Comparison of ENCODE assay signal across 1 cellular context in the genomic region with DNA sequence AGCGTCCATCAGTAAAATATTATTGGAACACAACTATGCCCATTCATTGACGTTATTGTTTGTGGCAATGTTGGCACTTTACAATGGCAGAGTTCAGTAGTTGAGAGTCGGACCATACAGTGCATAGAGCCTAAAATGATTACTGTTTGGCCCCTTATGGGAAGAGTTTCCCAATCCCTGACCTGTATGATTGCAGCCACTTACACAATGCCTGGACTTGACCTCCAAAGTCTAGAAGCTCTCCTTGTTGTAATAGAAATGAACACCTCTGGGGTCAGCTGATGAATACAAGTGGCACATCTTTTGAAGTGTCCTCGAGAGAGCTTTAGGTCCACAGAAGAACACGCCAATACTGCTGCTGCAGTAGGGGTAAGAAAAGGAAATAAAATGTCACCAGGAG.
A peak's percentile ranks its signal among the peaks of the same experiment; 100 is the strongest.
TF ChIP-seq lines count a peak whose summit lies in the region.

No MANE protein-coding gene starts in this region.

TF ChIP-seq in HepG2, 621 proteins besides CTCF, POLR2A, EP300 and RAD21 (continued from another document):
- TF ChIP-seq, protein P1, sequence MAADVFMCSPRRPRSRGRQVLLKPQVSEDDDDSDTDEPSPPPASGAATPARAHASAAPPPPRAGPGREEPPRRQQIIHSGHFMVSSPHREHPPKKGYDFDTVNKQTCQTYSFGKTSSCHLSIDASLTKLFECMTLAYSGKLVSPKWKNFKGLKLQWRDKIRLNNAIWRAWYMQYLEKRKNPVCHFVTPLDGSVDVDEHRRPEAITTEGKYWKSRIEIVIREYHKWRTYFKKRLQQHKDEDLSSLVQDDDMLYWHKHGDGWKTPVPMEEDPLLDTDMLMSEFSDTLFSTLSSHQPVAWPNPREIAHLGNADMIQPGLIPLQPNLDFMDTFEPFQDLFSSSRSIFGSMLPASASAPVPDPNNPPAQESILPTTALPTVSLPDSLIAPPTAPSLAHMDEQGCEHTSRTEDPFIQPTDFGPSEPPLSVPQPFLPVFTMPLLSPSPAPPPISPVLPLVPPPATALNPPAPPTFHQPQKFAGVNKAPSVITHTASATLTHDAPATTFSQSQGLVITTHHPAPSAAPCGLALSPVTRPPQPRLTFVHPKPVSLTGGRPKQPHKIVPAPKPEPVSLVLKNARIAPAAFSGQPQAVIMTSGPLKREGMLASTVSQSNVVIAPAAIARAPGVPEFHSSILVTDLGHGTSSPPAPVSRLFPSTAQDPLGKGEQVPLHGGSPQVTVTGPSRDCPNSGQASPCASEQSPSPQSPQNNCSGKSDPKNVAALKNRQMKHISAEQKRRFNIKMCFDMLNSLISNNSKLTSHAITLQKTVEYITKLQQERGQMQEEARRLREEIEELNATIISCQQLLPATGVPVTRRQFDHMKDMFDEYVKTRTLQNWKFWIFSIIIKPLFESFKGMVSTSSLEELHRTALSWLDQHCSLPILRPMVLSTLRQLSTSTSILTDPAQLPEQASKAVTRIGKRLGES (CRISPR knock-in tag; IDR thresholded peaks at IDR 0.05; ENCODE audit: borderline replicate concordance) = no peak
- TF ChIP-seq, protein P2, sequence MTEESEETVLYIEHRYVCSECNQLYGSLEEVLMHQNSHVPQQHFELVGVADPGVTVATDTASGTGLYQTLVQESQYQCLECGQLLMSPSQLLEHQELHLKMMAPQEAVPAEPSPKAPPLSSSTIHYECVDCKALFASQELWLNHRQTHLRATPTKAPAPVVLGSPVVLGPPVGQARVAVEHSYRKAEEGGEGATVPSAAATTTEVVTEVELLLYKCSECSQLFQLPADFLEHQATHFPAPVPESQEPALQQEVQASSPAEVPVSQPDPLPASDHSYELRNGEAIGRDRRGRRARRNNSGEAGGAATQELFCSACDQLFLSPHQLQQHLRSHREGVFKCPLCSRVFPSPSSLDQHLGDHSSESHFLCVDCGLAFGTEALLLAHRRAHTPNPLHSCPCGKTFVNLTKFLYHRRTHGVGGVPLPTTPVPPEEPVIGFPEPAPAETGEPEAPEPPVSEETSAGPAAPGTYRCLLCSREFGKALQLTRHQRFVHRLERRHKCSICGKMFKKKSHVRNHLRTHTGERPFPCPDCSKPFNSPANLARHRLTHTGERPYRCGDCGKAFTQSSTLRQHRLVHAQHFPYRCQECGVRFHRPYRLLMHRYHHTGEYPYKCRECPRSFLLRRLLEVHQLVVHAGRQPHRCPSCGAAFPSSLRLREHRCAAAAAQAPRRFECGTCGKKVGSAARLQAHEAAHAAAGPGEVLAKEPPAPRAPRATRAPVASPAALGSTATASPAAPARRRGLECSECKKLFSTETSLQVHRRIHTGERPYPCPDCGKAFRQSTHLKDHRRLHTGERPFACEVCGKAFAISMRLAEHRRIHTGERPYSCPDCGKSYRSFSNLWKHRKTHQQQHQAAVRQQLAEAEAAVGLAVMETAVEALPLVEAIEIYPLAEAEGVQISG (CRISPR knock-in tag; IDR thresholded peaks at IDR 0.05) = no peak
- TF ChIP-seq ELF4 (CRISPR knock-in tag; IDR thresholded peaks at IDR 0.05; ENCODE audit: borderline replicate concordance) = no peak
- TF ChIP-seq ZFP36 (IDR thresholded peaks at IDR 0.05; ENCODE audit: borderline replicate concordance, low read depth, low read length, partially characterized antibody) = no peak
- TF ChIP-seq ZNF557 (CRISPR knock-in tag; IDR thresholded peaks at IDR 0.05) = no peak
- TF ChIP-seq NCOA5 (CRISPR knock-in tag; IDR thresholded peaks at IDR 0.05) = no peak
- no peak for TF ChIP-seq ZNF816 (CRISPR knock-in tag; IDR thresholded peaks at IDR 0.05; ENCODE audit: borderline replicate concordance)
- TF ChIP-seq, protein P3, sequence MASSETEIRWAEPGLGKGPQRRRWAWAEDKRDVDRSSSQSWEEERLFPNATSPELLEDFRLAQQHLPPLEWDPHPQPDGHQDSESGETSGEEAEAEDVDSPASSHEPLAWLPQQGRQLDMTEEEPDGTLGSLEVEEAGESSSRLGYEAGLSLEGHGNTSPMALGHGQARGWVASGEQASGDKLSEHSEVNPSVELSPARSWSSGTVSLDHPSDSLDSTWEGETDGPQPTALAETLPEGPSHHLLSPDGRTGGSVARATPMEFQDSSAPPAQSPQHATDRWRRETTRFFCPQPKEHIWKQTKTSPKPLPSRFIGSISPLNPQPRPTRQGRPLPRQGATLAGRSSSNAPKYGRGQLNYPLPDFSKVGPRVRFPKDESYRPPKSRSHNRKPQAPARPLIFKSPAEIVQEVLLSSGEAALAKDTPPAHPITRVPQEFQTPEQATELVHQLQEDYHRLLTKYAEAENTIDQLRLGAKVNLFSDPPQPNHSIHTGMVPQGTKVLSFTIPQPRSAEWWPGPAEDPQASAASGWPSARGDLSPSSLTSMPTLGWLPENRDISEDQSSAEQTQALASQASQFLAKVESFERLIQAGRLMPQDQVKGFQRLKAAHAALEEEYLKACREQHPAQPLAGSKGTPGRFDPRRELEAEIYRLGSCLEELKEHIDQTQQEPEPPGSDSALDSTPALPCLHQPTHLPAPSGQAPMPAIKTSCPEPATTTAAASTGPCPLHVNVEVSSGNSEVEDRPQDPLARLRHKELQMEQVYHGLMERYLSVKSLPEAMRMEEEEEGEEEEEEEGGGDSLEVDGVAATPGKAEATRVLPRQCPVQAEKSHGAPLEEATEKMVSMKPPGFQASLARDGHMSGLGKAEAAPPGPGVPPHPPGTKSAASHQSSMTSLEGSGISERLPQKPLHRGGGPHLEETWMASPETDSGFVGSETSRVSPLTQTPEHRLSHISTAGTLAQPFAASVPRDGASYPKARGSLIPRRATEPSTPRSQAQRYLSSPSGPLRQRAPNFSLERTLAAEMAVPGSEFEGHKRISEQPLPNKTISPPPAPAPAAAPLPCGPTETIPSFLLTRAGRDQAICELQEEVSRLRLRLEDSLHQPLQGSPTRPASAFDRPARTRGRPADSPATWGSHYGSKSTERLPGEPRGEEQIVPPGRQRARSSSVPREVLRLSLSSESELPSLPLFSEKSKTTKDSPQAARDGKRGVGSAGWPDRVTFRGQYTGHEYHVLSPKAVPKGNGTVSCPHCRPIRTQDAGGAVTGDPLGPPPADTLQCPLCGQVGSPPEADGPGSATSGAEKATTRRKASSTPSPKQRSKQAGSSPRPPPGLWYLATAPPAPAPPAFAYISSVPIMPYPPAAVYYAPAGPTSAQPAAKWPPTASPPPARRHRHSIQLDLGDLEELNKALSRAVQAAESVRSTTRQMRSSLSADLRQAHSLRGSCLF (CRISPR knock-in tag; IDR thresholded peaks at IDR 0.05; ENCODE audit: borderline replicate concordance) = no peak
- no peak for TF ChIP-seq BRF2 (CRISPR knock-in tag; IDR thresholded peaks at IDR 0.05)
- no peak for TF ChIP-seq PLRG1 (conservative IDR thresholded peaks at IDR 0.05)
- no peak for TF ChIP-seq ZNF616 (CRISPR knock-in tag; IDR thresholded peaks at IDR 0.05; ENCODE audit: low read depth)
- TF ChIP-seq AFF4 (CRISPR knock-in tag; IDR thresholded peaks at IDR 0.05) = no peak
- peak; percentile 48; the same call in 1 of the 2 replicates for TF ChIP-seq TRIM24 (CRISPR knock-in tag; IDR thresholded peaks at IDR 0.05)
- peak; percentile 60 for TF ChIP-seq ZNF644 (CRISPR knock-in tag; IDR thresholded peaks at IDR 0.05; ENCODE audit: low read depth)
